Comparison of ENCODE assay signal across 8 cellular contexts in the genomic region with DNA sequence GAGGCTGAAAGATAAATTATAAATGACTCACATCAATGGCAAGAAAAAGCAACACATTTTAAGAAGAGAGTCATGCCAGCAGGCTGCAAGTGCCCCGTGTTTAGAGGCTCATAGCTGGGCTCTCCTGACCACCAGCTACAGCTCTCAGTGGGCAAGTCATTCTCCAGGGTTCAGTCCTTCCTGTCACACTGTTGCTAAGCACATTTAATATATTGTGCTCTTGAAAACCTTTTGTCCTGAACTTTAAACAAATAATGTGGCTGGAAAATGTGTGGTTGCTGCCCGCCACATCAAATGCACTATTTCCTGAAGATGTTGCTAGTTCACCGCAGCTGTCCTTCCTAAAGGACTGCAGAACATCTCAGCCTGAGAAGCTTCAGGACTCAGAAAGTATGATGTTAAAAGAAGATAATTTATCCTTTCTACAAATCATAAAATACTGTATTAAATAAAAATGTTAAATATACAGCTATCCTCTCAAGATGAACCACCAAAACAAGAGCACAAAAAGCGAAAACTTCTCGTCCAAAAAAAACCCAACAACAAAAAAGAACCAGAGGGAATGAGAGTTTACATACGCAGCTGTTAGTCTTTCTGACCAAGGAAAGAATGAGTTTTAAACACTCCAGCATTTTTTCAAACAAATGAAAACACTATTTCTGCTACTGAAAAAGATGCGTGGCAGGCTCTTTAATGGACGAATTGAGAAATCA. TPM values are rescaled to one million over a fixed set of nuclear protein-coding genes. Genes with fewer than 3 reads are reported as not detected.
DNase-seq lines count a peak whose midpoint lies in the region; ATAC-seq and TF ChIP-seq lines count a peak whose summit lies in the region.

No MANE protein-coding gene starts in this region.

- intact Hi-C loops in heart right ventricle (cut with DNase I) (loop anchor here in 1 of 10 donors (5.0 kb wide), 1 partner anchor 66 kb away; no protein-coding TSS in a partner anchor), cardiac septum (cut with DNase I) (no loop called here)

- peaks cover 6% of the 10 kb centered on the region for H3K79me2 ChIP-seq in hepatocyte

- no peaks in the 10 kb centered on the region for H4K20me1 ChIP-seq in hepatocyte (ENCODE audit: insufficient read depth, poor library complexity, severe bottlenecking)

- H3K36me3 ChIP-seq in heart right ventricle (peaks cover 0 to 43% (median 22%) of the 10 kb centered on the region in 9 donors), hepatocyte (replicated peaks; ENCODE audit: insufficient read depth, low read depth) (no peaks in the 10 kb centered on the region)

- 15% methylated on average over 8 of the region's 8 CpGs for WGBS in heart right ventricle, 2 donors
- 19% methylated on average over 8 of the region's 8 CpGs for WGBS in hepatocyte (ENCODE audit: low lambda C conversion rate, missing lambda C conversion rate)

- H3K9me2 ChIP-seq in hepatocyte (replicated peaks; ENCODE audit: insufficient read depth), result no peaks in the 10 kb centered on the region

- peak overlapping the region in 8 of 10 donors; percentile 88 to 94 (median 92) for H3K27ac ChIP-seq in heart right ventricle
- peak overlapping the region; percentile 97 for H3K27ac ChIP-seq in hepatocyte
- H3K27ac ChIP-seq in skin epidermis, result peak overlapping the region; percentile 77 to 92 (median 85)

- H3K27me3 ChIP-seq in heart right ventricle, result no peaks in the 10 kb centered on the region
- no peaks in the 10 kb centered on the region for H3K27me3 ChIP-seq in hepatocyte

- no peak for DNase-seq in heart right ventricle
- DNase-seq in cardiac septum (ENCODE audit: low spot score), result no peak
- DNase-seq in NCI-H748 treated with DMSO at 0.1 percent for 48 hours (lab: John Stamatoyannopoulos, UW), result peak; percentile 3
- DNase-seq in activated effector memory CD4-positive, alpha-beta T cell treated with Interleukin-2 at 50 U/mL for 16 hours, result peak; percentile 7
- peak; percentile 5 for DNase-seq in hepatocyte (ENCODE audit: low spot score)

- TF ChIP-seq CTCF in heart right ventricle (IDR thresholded peaks at IDR 0.05) (no peak), hepatocyte (IDR thresholded peaks at IDR 0.05; ENCODE audit: poor library complexity) (no peak)

- H3K4me1 ChIP-seq in heart right ventricle (peaks cover 0 to 18% (median 10%) of the 10 kb centered on the region in 9 donors), hepatocyte (ENCODE audit: insufficient read depth) (no peaks in the 10 kb centered on the region)

- H3K4me3 ChIP-seq in heart right ventricle (peak overlapping the region; percentile 45 to 94 (median 86)), hepatocyte (peak overlapping the region; percentile 45), skin epidermis (peak overlapping the region; percentile 67 to 88 (median 79))

- peak overlapping the region; percentile 76 for H2AFZ ChIP-seq in hepatocyte

- no peak for ATAC-seq in heart right ventricle
- peak; percentile 32 for ATAC-seq in HG02852 (IDR thresholded peaks at IDR 0.05; ENCODE audit: unreplicated experiment)
- ATAC-seq in GM19467 (IDR thresholded peaks at IDR 0.05; ENCODE audit: unreplicated experiment), result no peak

- peak overlapping the region; percentile 72 for H3K4me2 ChIP-seq in hepatocyte

- peaks cover 0 to 5% (median 0%) of the 10 kb centered on the region in 11 donors for H3K9me3 ChIP-seq in heart right ventricle
- H3K9me3 ChIP-seq in hepatocyte (ENCODE audit: low read depth), result no peaks in the 10 kb centered on the region

RNA-seq across cellular contexts. Expression of gene TARS3, which starts 1.0 kb away (rescaled TPM):
- total RNA-seq in heart right ventricle (10 to 100 TPM; 26.0 to 42.5 (median 36.2) TPM), cardiac septum (27.3 TPM), hepatocyte (12.8 and 28.5 TPM in 2 replicates)
- polyA plus RNA-seq in heart right ventricle (10 to 100 TPM in 1 of 2 donors, 1 to 10 TPM in 1; 8.1 to 17.0 TPM), hepatocyte (9.7 and 10.6 TPM in 2 replicates)

Comparison
In these comparisons a context has a peak if more than half of its experiments do, and no peak if none do; other contexts are left out.
1. DNase-seq: peak in NCI-H748 treated with DMSO at 0.1 percent for 48 hours (single experiment), activated effector memory CD4-positive, alpha-beta T cell treated with Interleukin-2 at 50 U/mL for 16 hours (single experiment) and hepatocyte (single experiment); none in heart right ventricle (0 of 2) and cardiac septum (single experiment).
2. Peak in every context shown above with its lines, with median percentiles within 50 percentile points of each other: H3K27ac ChIP-seq and H3K4me3 ChIP-seq.